Comparison of ENCODE assay signal across 8 cellular contexts in the genomic region with DNA sequence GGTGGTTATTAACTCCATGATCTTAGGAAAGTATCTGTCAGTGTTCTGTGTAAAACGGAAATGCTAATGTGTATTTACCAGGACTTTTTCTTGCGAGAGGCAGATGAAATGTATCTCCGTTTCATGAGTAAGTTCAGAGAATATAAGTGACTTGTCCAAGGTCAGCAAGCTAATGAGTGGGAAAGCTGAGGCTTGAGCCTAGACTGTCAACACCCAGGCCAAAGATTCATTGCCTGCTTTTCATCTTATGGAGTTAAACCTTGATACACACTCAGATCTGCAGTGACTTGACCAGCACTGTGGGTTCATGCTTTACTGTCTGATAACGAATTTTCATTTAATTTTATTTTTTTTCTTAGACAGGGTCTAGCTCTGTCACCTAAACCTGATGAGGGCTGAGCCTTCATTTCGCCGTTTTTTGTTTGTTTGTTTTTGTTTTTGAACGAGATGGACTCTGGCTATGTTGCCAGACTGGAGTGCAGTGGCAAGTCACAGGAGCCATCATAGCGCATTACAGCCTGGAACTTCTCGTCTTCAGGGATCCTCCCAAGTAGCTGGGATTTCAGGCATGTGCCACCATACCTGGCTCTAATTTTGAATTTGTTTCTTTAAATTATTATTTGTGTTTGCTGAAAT. TPM values are rescaled to one million over a fixed set of nuclear protein-coding genes. Genes with fewer than 3 reads are reported as not detected.
A peak's percentile ranks its signal among the peaks of the same experiment; 100 is the strongest.
DNase-seq lines count a peak whose midpoint lies in the region; ATAC-seq, FAIRE-seq and TF ChIP-seq lines count a peak whose summit lies in the region.

No MANE protein-coding gene starts in this region.

- no peaks in the 10 kb centered on the region for H3K27me3 ChIP-seq in Loucy (ENCODE audit: insufficient read depth, low read length, poor library complexity, severe bottlenecking)

- H3K4me1 Mint-ChIP-seq in nephron: peaks cover 30% of the 10 kb centered on the region

- ATAC-seq in HG03378 (IDR thresholded peaks at IDR 0.05; ENCODE audit: unreplicated experiment): no peak

- peak overlapping the region; percentile 98 for H3K4me3 ChIP-seq in Loucy (ENCODE audit: low read length, poor library complexity, severe bottlenecking)
- H3K4me3 ChIP-seq in coronary artery: peak overlapping the region; percentile 91

- no peaks in the 10 kb centered on the region for H3K9me3 ChIP-seq in Loucy (ENCODE audit: insufficient read depth, low read depth, low read length)

- H2AFZ ChIP-seq in Loucy (ENCODE audit: low read length): peak overlapping the region; percentile 96

- peaks cover 21% of the 10 kb centered on the region for H3K4me1 ChIP-seq in Loucy (ENCODE audit: insufficient read depth, low read length, poor library complexity, severe bottlenecking)

- H3K27ac Mint-ChIP-seq in nephron: peak overlapping the region; percentile 97 to 99 (median 99)

- peak overlapping the region; percentile 90 to 100 (median 99) for H3K4me3 Mint-ChIP-seq in nephron

- no peak for TF ChIP-seq POLR2A in GM12891 (IDR thresholded peaks at IDR 0.05; ENCODE audit: low read depth, low read length)

- H4K20me1 ChIP-seq in Loucy (ENCODE audit: insufficient read depth, low read length, poor library complexity, severe bottlenecking): peaks cover 8% of the 10 kb centered on the region

- H3K9me3 Mint-ChIP-seq in nephron: no peaks in the 10 kb centered on the region

- no peak for FAIRE-seq in GM19239 (lab: Jason Lieb, UNC)
- FAIRE-seq in GM12891 (lab: Jason Lieb, UNC): no peak

- DNase-seq in coronary artery (ENCODE audit: low spot score) (no peak), GM19239 (ENCODE audit: insufficient read length, low spot score) (no peak), GM12891 (ENCODE audit: insufficient read length, low spot score) (no peak), LoVo (ENCODE audit: low spot score) (no peak)

- H3K4me2 ChIP-seq in Loucy (ENCODE audit: low read depth, low read length, poor library complexity, severe bottlenecking): peak overlapping the region; percentile 78

- peak overlapping the region; percentile 96; the same call in 1 of the 2 replicates for H3K27ac ChIP-seq in C4-2B
- H3K27ac ChIP-seq in coronary artery: peak overlapping the region; percentile 95 to 97

- H3K9ac ChIP-seq in Loucy (ENCODE audit: low read depth, low read length, poor library complexity, severe bottlenecking): peak overlapping the region; percentile 96

- no peaks in the 10 kb centered on the region for H3K27me3 Mint-ChIP-seq in nephron (ENCODE audit: low read depth)

- TF ChIP-seq CTCF in C4-2B (conservative IDR thresholded peaks at IDR 0.05): no peak
- TF ChIP-seq CTCF in Loucy (conservative IDR thresholded peaks at IDR 0.05; ENCODE audit: low read length): no peak
- TF ChIP-seq CTCF in coronary artery (IDR thresholded peaks at IDR 0.05): no peak
- no peak for TF ChIP-seq CTCF in nephron (IDR thresholded peaks at IDR 0.05; ENCODE audit: unreplicated experiment in 3 of 3)

- no peaks in the 10 kb centered on the region for H3F3A ChIP-seq in Loucy (ENCODE audit: low read depth)

- no peaks in the 10 kb centered on the region for H3K9me2 ChIP-seq in Loucy (replicated peaks; ENCODE audit: low read depth, low read length)

- peaks cover 31% of the 10 kb centered on the region for H3K79me2 ChIP-seq in Loucy (ENCODE audit: insufficient read depth, low read length)

- peaks cover 57% of the 10 kb centered on the region for H3K36me3 Mint-ChIP-seq in nephron (ENCODE audit: low read depth)

- peaks cover 12% of the 10 kb centered on the region; the same call in 1 of the 2 replicates for H3K36me3 ChIP-seq in Loucy (ENCODE audit: insufficient read depth, low read length)

TF ChIP-seq in GM12891, 5 proteins besides CTCF, POLR2A, EP300 and RAD21:
- TF ChIP-seq SPI1 (IDR thresholded peaks at IDR 0.05; ENCODE audit: low read depth, low read length) (no peak), POU2F2 (IDR thresholded peaks at IDR 0.05; ENCODE audit: low read depth, low read length) (no peak), POLR2AphosphoS5 (IDR thresholded peaks at IDR 0.05; ENCODE audit: low read depth, low read length) (no peak), TAF1 (IDR thresholded peaks at IDR 0.05; ENCODE audit: low read depth, low read length) (no peak), PAX5 (IDR thresholded peaks at IDR 0.05; ENCODE audit: insufficient read depth, low read length, severe bottlenecking) (no peak)

RNA-seq across cellular contexts. Expression of a gene that starts 0.9 kb away (rescaled TPM):
- polyA plus RNA-seq in GM12891 (2012; ENCODE audit: low read depth, missing spikeins): 127 TPM

RNA-seq across cellular contexts. Expression of a gene that starts 7.7 kb away (rescaled TPM):
- 109 TPM for polyA plus RNA-seq in GM12891 (2012; ENCODE audit: low read depth, missing spikeins)

RNA-seq across cellular contexts. Expression of a gene that starts 10.7 kb away (rescaled TPM):
- 10.8 TPM for polyA plus RNA-seq in GM12891 (2012; ENCODE audit: low read depth, missing spikeins)

RNA-seq across cellular contexts. Expression of a gene that starts 12.2 kb away (rescaled TPM):
- polyA plus RNA-seq in GM12891 (2012; ENCODE audit: low read depth, missing spikeins): 19,159 TPM

RNA-seq across cellular contexts. Expression of a gene that starts 15.1 kb away (rescaled TPM):
- 54.0 TPM for polyA plus RNA-seq in GM12891 (2012; ENCODE audit: low read depth, missing spikeins)
